23 cellular contexts compared by ENCODE assay signal in genomic region chr2:50596521-50596920, GRCh38.
"Had no signal": no experiment of that assay in that cellular context is flagged by ENCODE, and none has a peak within 500 bp of the region (broad histone marks: within the 10 kb centered on the region; RNA-seq: fewer than 3 reads in every experiment).

No MANE protein-coding gene starts in this region.

- ATAC-seq: left colon, right cardiac atrium had no signal

- DNase-seq: activated CD4-positive, alpha-beta memory T cell treated with anti-CD3 and anti-CD28 coated beads for 36 hours; activated CD4-positive, alpha-beta T cell treated with anti-CD3 and anti-CD28 coated beads, Interleukin-2, amount 10 ng/mL, durations not matched to agents 24 days and 14 days; activated CD4-positive, CD25-positive, alpha-beta regulatory T cell treated with anti-CD3 and anti-CD28 coated beads, Interleukin-2, amount 50 U/mL, for 72 hours; activated CD8-positive, alpha-beta memory T cell treated with anti-CD3 and anti-CD28 coated beads, Interleukin-2, amount 50 U/mL, for 4 hours; activated gamma-delta T cell treated with Interleukin-2 at 50 U/mL for 16 hours; activated naive CD4-positive, alpha-beta T cell treated with anti-CD3 and anti-CD28 coated beads, Interleukin-2, amount 50 U/mL, for 16 hours; activated T-cell treated with anti-CD3 and anti-CD28 coated beads, Interleukin-2, amount 50 U/mL, for 1 hour; amniotic stem cell; central memory CD4-positive, alpha-beta T cell; colonic mucosa; effector CD8-positive, alpha-beta T cell; hippocampal formation; immature natural killer cell; kidney; left colon; mammary epithelial cell; posterior cingulate gyrus; right cardiac atrium; spleen; stimulated activated naive CD4-positive, alpha-beta T cell treated with Interleukin-2 at 50 U/mL for 16 hours; T-helper 9 cell; testis; transverse colon had no signal
